In the genomic region with DNA sequence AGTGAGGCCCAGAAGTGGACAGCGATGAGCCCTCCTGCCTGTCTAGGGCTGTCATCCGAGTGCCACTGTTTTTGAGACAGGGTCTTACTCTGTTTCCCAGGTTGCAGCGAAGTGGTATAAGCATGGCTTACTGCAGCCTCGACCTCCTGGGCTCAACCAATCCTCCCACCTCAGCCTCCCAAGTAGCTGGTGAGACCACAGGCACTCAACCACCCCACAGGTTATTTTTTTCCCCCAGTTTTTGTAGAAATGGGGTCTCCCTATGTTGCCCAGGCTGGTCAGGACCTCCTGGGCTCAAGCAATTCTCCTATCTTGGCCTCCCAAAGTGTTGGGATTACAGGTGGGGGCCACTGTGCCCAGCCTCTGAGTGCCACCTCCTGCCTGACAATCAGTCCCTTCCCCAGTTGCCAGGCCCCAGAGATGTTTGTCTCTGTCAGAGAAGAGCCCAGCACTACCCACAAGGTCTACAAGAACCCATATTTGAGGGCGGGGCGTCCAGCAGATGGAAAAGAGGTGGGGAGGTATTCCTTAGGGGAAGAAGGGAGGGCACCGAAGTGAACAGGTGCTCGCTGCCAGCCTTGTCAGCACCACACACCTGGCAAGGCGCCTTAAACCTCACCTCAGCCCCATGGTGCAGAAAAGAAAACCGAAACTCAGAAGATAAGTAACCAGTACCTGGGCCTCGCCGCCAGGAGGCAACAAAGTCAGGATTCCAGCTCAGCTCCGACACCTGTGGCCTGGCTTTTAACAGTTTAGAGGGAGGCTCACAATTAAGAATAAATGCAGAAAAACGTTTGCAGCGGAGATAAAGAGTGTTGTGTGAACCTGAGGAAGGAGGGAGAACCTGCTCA, we compare ENCODE assay signal across 1 cellular context.
TF ChIP-seq lines count a peak whose summit lies in the region.

No MANE protein-coding gene starts in this region.

TF ChIP-seq in SK-N-SH, 30 proteins besides CTCF, POLR2A, EP300 and RAD21 (continued from another document):
- TF ChIP-seq, protein P1, sequence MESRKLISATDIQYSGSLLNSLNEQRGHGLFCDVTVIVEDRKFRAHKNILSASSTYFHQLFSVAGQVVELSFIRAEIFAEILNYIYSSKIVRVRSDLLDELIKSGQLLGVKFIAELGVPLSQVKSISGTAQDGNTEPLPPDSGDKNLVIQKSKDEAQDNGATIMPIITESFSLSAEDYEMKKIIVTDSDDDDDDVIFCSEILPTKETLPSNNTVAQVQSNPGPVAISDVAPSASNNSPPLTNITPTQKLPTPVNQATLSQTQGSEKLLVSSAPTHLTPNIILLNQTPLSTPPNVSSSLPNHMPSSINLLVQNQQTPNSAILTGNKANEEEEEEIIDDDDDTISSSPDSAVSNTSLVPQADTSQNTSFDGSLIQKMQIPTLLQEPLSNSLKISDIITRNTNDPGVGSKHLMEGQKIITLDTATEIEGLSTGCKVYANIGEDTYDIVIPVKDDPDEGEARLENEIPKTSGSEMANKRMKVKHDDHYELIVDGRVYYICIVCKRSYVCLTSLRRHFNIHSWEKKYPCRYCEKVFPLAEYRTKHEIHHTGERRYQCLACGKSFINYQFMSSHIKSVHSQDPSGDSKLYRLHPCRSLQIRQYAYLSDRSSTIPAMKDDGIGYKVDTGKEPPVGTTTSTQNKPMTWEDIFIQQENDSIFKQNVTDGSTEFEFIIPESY (IDR thresholded peaks at IDR 0.05; ENCODE audit: borderline replicate concordance, low read depth): no peak
